Comparison of ENCODE assay signal across 1 cellular context in the genomic region with DNA sequence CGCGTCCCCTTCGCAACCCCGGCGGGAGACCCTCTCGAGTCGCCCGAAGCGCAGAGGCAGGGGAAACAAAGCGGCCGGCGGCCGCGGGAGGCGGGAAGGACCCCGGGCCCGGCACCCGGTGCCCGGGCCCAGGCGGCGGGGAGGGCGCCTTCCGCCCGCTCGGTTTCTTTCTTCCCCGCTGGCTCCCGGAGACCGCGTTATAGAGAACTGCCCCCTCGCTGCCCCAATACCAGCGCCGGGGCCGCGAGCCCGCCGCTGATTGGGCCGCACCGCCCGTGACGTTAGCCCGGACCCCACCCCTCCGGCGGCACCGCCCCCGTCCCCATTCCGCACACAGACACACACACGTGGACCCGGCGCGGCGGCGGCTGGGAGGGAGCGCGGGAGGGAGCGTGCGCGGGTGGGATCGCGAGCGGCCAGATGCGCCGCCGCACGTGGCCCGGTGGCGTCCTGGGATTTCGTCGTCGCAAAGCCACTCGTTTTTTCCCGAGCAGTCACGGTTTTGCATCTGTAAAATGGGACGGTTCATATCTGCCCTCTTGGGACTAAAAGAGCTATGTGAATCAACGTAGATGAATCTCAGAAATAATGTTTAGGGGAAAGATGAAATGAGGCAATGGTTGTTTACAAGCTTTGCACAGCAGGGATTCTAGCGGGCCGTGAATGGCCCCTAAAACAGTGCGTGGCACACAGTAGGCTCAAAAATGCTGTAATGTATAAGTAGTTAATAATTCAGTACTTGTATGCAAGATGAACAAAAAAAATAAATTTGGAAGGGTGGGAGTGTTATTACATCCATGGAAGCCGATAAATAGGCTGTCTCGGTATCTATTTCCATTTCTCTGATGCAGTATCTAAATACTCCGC.
A peak's percentile ranks its signal among the peaks of the same experiment; 100 is the strongest.
TF ChIP-seq lines count a peak whose summit lies in the region.

TSS of gene EPOP (minus strand) at position 209 of the 867 bp plus-strand sequence. CDS start 462 bp downstream, outside the sequence.

TF ChIP-seq in Ishikawa, 13 proteins besides CTCF, POLR2A, EP300 and RAD21:
- no peak for TF ChIP-seq CEBPB (IDR thresholded peaks at IDR 0.05)
- TF ChIP-seq EGR1 (IDR thresholded peaks at IDR 0.05) = 0 out of 2 replicates have a peak, but pooled peaks have one; percentile 47
- TF ChIP-seq REST (IDR thresholded peaks at IDR 0.05; ENCODE audit: low read depth) = no peak
- no peak; the same call in 1 of the 2 replicates for TF ChIP-seq TAF1 (IDR thresholded peaks at IDR 0.05; ENCODE audit: low read depth)
- no peak for TF ChIP-seq NFIC (IDR thresholded peaks at IDR 0.05)
- TF ChIP-seq CREB1 (IDR thresholded peaks at IDR 0.05; ENCODE audit: low read depth) = peak; percentile 63
- no peak for TF ChIP-seq FOXM1 (IDR thresholded peaks at IDR 0.05; ENCODE audit: borderline replicate concordance, low read depth)
- TF ChIP-seq MAX (IDR thresholded peaks at IDR 0.05) = peak; percentile 99
- TF ChIP-seq USF1 (IDR thresholded peaks at IDR 0.05) = peak; percentile 77
- TF ChIP-seq ZBTB7A (IDR thresholded peaks at IDR 0.05; ENCODE audit: low read depth) = 0 out of 2 replicates have a peak, but pooled peaks have one; percentile 5
- TF ChIP-seq TEAD4 (IDR thresholded peaks at IDR 0.05) = peak; percentile 50
